In genomic region chr9:111068816-111069215, GRCh38 we compare ENCODE assay signal across 18 cellular contexts. TPM values are rescaled to one million over a fixed set of nuclear protein-coding genes. Genes with fewer than 3 reads are reported as not detected.
DNase-seq lines count a peak whose midpoint lies in the region; FAIRE-seq and TF ChIP-seq lines count a peak whose summit lies in the region.
"Had no signal": no experiment of that assay in that cellular context is flagged by ENCODE, and none has a peak within 500 bp of the region (broad histone marks: within the 10 kb centered on the region; RNA-seq: fewer than 3 reads in every experiment).

No MANE protein-coding gene starts in this region.

- TF ChIP-seq CTCF in astrocyte (IDR thresholded peaks at IDR 0.05; ENCODE audit: insufficient read depth, low read depth, low read length) (no peak), hepatocyte (IDR thresholded peaks at IDR 0.05; ENCODE audit: poor library complexity) (no peak), spleen (IDR thresholded peaks at IDR 0.05 in 8 of 11, conservative IDR thresholded peaks at IDR 0.05 in 3 of 11) (no peak), BE2C (IDR thresholded peaks at IDR 0.05; ENCODE audit: low read depth, low read length) (no peak), GM13976 (IDR thresholded peaks at IDR 0.05; ENCODE audit: borderline replicate concordance, control extremely low read depth, extremely low read depth, insufficient read depth, missing control alignments) (no peak)

- no peak overlapping the region for H3K9ac ChIP-seq in astrocyte (ENCODE audit: low read length)
- H3K9ac ChIP-seq: BLaER1 had no signal

- H3K4me1 Mint-ChIP-seq in astrocyte (ENCODE audit: low read depth, unreplicated experiment), result no peaks in the 10 kb centered on the region
- H3K4me1 Mint-ChIP-seq: activated naive CD8-positive, alpha-beta T cell treated with anti-CD3 and anti-CD28 coated beads for 36 hours had no signal

- no peaks in the 10 kb centered on the region for H3K9me2 ChIP-seq in hepatocyte (replicated peaks; ENCODE audit: insufficient read depth)

- H3K4me3 ChIP-seq in astrocyte (ENCODE audit: insufficient read depth, low read depth, low read length) (no peak overlapping the region), hepatocyte (no peak overlapping the region), spleen (no peak overlapping the region), BE2C (ENCODE audit: low read depth, low read length) (no peak overlapping the region)
- H3K4me3 ChIP-seq: BLaER1, HAP-1, MG63 had no signal

- no peak overlapping the region for H3K4me2 ChIP-seq in astrocyte (ENCODE audit: low read length)
- peak overlapping the region; percentile 50 for H3K4me2 ChIP-seq in hepatocyte
- H3K4me2 ChIP-seq: BLaER1 had no signal

- DNase-seq in GM03348 (ENCODE audit: low spot score) (peak; percentile 26), astrocyte (ENCODE audit: low read depth) (no peak), hepatocyte (ENCODE audit: low spot score) (no peak), spleen (no peak), HK-2 (ENCODE audit: unreplicated experiment) (no peak), BE2C (no peak), GM13976 (ENCODE audit: low spot score) (no peak)
- DNase-seq in activated CD4-positive, CD25-positive, alpha-beta regulatory T cell treated with anti-CD3 and anti-CD28 coated beads, Interleukin-2, amount 50 U/mL, for 72 hours, result no peak
- DNase-seq: activated naive CD8-positive, alpha-beta T cell treated with anti-CD3 and anti-CD28 coated beads for 36 hours; GDM1; NCI-H345; RPMI8226 had no signal

- H3K27ac ChIP-seq in astrocyte (ENCODE audit: low read depth, low read length) (no peak overlapping the region), hepatocyte (peak overlapping the region; percentile 87), spleen (peak overlapping the region in 7 of 8 donors; percentile 46 to 69 (median 58))
- H3K27ac ChIP-seq: BLaER1 had no signal

- no peaks in the 10 kb centered on the region for H3K36me3 ChIP-seq in astrocyte (ENCODE audit: insufficient read depth, low read length)
- H3K36me3 ChIP-seq in hepatocyte (replicated peaks; ENCODE audit: insufficient read depth, low read depth), result no peaks in the 10 kb centered on the region
- H3K36me3 ChIP-seq in spleen, result no peaks in the 10 kb centered on the region
- H3K36me3 ChIP-seq in BE2C, result no peaks in the 10 kb centered on the region
- H3K36me3 ChIP-seq: BLaER1, HAP-1, MG63 had no signal

- H3K27me3 ChIP-seq in astrocyte (ENCODE audit: insufficient read depth, low read length) (no peaks in the 10 kb centered on the region), hepatocyte (no peaks in the 10 kb centered on the region), spleen (replicated peaks in 1 of 7) (no peaks in the 10 kb centered on the region), BE2C (no peaks in the 10 kb centered on the region)
- H3K27me3 ChIP-seq: BLaER1, MG63 had no signal

- no peak for TF ChIP-seq POLR2A in spleen (IDR thresholded peaks at IDR 0.05)

- H3K9me3 Mint-ChIP-seq in astrocyte (ENCODE audit: unreplicated experiment), result no peaks in the 10 kb centered on the region
- H3K9me3 Mint-ChIP-seq: activated naive CD8-positive, alpha-beta T cell treated with anti-CD3 and anti-CD28 coated beads for 36 hours had no signal

- no peak overlapping the region for H2AFZ ChIP-seq in astrocyte (ENCODE audit: low read depth, low read length)
- H2AFZ ChIP-seq in hepatocyte, result no peak overlapping the region

- H3K79me2 ChIP-seq in astrocyte (ENCODE audit: insufficient read depth, low read length) (no peaks in the 10 kb centered on the region), hepatocyte (no peaks in the 10 kb centered on the region)

- H3K27me3 Mint-ChIP-seq in astrocyte (ENCODE audit: low read depth, unreplicated experiment), result peaks cover 2% of the 10 kb centered on the region
- H3K27me3 Mint-ChIP-seq: activated naive CD8-positive, alpha-beta T cell treated with anti-CD3 and anti-CD28 coated beads for 36 hours had no signal

- WGBS in hepatocyte (ENCODE audit: low lambda C conversion rate, missing lambda C conversion rate), result 63% methylated on average over 5 of the region's 5 CpGs
- 61 to 79% (median 73%) methylated on average over 5 of the region's 5 CpGs for WGBS in spleen, 5 donors

- H3K4me1 ChIP-seq in astrocyte (ENCODE audit: insufficient read depth, low read length) (no peaks in the 10 kb centered on the region), hepatocyte (ENCODE audit: insufficient read depth) (no peaks in the 10 kb centered on the region), spleen (peaks cover 0 to 20% (median 0%) of the 10 kb centered on the region in 6 donors), BE2C (peaks cover 35% of the 10 kb centered on the region)
- H3K4me1 ChIP-seq: BLaER1, HAP-1 had no signal

- in situ Hi-C loops in GM13976 (cut with MboI; ENCODE audit: low sequenced_read_pairs, unreplicated experiment), result no loop called here

- H3K36me3 Mint-ChIP-seq in astrocyte (ENCODE audit: low read depth, unreplicated experiment), result no peaks in the 10 kb centered on the region
- H3K36me3 Mint-ChIP-seq: activated naive CD8-positive, alpha-beta T cell treated with anti-CD3 and anti-CD28 coated beads for 36 hours had no signal

- peak; percentile 29 for FAIRE-seq in astrocyte (lab: Jason Lieb, UNC)
- FAIRE-seq: colon, frontal cortex had no signal

- intact Hi-C loops in spleen (cut with DNase I; ENCODE audit: low total_unique reads), result no loop called here

- H3K27ac Mint-ChIP-seq in astrocyte (ENCODE audit: unreplicated experiment), result no peak overlapping the region
- H3K27ac Mint-ChIP-seq: activated naive CD8-positive, alpha-beta T cell treated with anti-CD3 and anti-CD28 coated beads for 36 hours had no signal

- H4K20me1 ChIP-seq in astrocyte (ENCODE audit: insufficient read depth, low read length) (no peaks in the 10 kb centered on the region), hepatocyte (ENCODE audit: insufficient read depth, poor library complexity, severe bottlenecking) (no peaks in the 10 kb centered on the region)
- H4K20me1 ChIP-seq: BLaER1 had no signal

- no peak overlapping the region for H3K4me3 Mint-ChIP-seq in astrocyte (ENCODE audit: unreplicated experiment)
- H3K4me3 Mint-ChIP-seq: activated naive CD8-positive, alpha-beta T cell treated with anti-CD3 and anti-CD28 coated beads for 36 hours had no signal

- H3K9me3 ChIP-seq in astrocyte (ENCODE audit: insufficient read depth, low read depth, low read length), result no peaks in the 10 kb centered on the region
- H3K9me3 ChIP-seq in hepatocyte (ENCODE audit: low read depth), result no peaks in the 10 kb centered on the region
- H3K9me3 ChIP-seq in spleen, result no peaks in the 10 kb centered on the region
- H3K9me3 ChIP-seq in BE2C, result no peaks in the 10 kb centered on the region
- H3K9me3 ChIP-seq: BLaER1, HAP-1, MG63 had no signal

RNA-seq across cellular contexts. Expression of gene LPAR1, which starts 30.5 kb away (rescaled TPM):
- total RNA-seq in astrocyte (11.5 and 12.7 TPM in 2 replicates), hepatocyte (36.8 and 45.9 TPM in 2 replicates), spleen (10 to 100 TPM; 22.5 to 63.8 (median 35.7) TPM)
- polyA plus RNA-seq in hepatocyte (20.2 and 24.2 TPM in 2 replicates), spleen (10 to 100 TPM in 2 of 3 donors, 1 to 10 TPM in 1; 8.1 to 14.4 (median 12.9) TPM)
- 10.4 TPM for polyA plus RNA-seq in BE2C (2012; ENCODE audit: insufficient read depth, insufficient read length, low read depth)
- total RNA-seq: activated CD8-positive, alpha-beta memory T cell treated with anti-CD3 and anti-CD28 coated beads for 36 hours; activated naive CD8-positive, alpha-beta T cell treated with anti-CD3 and anti-CD28 coated beads for 36 hours had no signal
